Comparison of ENCODE assay signal across 25 cellular contexts in the genomic region with DNA sequence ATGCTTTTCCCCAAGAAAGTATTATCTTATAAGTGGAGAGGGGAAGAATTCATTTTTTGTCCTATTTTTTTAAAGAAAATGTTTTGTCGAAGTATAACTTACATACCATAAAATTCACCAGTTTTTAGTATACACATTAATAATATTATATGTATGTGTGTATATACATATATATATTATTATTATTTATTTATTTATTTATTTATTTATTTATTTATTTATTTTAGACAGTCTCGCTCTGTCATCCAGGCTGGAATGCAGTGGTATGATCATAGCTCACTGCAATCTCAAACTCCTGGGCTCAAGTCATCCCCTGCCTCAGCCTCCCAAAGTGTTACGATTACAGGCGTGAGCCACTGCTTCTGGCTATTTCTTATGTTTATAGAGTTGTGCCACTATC.
"Had no signal": no experiment of that assay in that cellular context is flagged by ENCODE, and none has a peak within 500 bp of the region (broad histone marks: within the 10 kb centered on the region; RNA-seq: fewer than 3 reads in every experiment).

No MANE protein-coding gene starts in this region.

- H3K27ac ChIP-seq: colonic mucosa, dorsolateral prefrontal cortex, esophagus squamous epithelium, gastrocnemius medialis, heart right ventricle, left lung, lower lobe of right lung had no signal

- ATAC-seq: esophagus mucosa; gastrocnemius medialis; heart right ventricle; left cardiac atrium; left lung; left ventricle myocardium superior; lower lobe of right lung; mucosa of descending colon; naive thymus-derived CD8-positive, alpha-beta T cell had no signal

- DNase-seq: colonic mucosa; cortex of kidney; dermis blood vessel endothelial cell; dorsolateral prefrontal cortex; effector CD4-positive, alpha-beta T cell; effector memory CD4-positive, alpha-beta T cell; erythroblast; esophagus squamous epithelium; foreskin fibroblast; foreskin melanocyte; gastrocnemius medialis; glutamatergic neuron; head of caudate nucleus; heart right ventricle; hippocampal formation; islet precursor cell; left cardiac atrium; left lung; left ventricle myocardium superior; lower lobe of right lung; mesenchymal stem cell; mucosa of descending colon; naive B cell; naive thymus-derived CD8-positive, alpha-beta T cell had no signal

- H3K4me1 ChIP-seq: colonic mucosa, gastrocnemius medialis, heart right ventricle, left lung, lower lobe of right lung had no signal

- H3K9me3 ChIP-seq: colonic mucosa, esophagus squamous epithelium, gastrocnemius medialis, heart right ventricle, left lung, lower lobe of right lung, mucosa of descending colon had no signal

- H3K27me3 ChIP-seq: colonic mucosa, esophagus squamous epithelium, gastrocnemius medialis, left lung had no signal

- H3K36me3 ChIP-seq: colonic mucosa, esophagus squamous epithelium, gastrocnemius medialis, heart right ventricle, left lung, lower lobe of right lung had no signal

- H3K4me3 ChIP-seq: colonic mucosa, dorsolateral prefrontal cortex, esophagus squamous epithelium, gastrocnemius medialis, heart right ventricle, left lung, lower lobe of right lung, mucosa of descending colon had no signal
